In the genomic region with DNA sequence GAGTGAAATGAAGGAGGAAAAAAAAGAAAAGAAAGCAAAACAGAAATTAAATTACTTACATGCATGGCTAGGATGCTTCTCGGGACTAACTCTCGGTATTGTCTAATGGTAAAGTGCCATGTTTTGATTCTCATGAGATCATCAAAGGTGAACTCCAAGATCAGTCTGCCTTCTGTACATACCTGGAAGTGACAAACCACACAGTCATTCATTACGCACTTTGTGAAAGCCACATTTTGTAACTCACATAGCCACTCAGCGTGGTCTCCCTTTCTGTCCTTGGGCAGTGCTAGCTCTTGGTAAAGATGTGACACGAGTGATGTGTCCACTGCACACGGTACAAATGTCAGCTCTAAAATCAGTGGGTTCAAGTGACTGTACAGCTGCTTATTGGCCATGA, we compare ENCODE assay signal across 27 cellular contexts.
"Had no signal": no experiment of that assay in that cellular context is flagged by ENCODE, and none has a peak within 500 bp of the region (broad histone marks: within the 10 kb centered on the region; RNA-seq: fewer than 3 reads in every experiment).

No MANE protein-coding gene starts in this region.

- H3K4me1 ChIP-seq: ascending aorta, esophagus muscularis mucosa had no signal

- DNase-seq: activated B cell treated with CpG ODN at 0.5 μM for 24 hours; activated CD4-positive, alpha-beta T cell treated with anti-CD3 and anti-CD28 coated beads, Interleukin-2, amount 50 U/mL, for 1 hour; activated naive CD4-positive, alpha-beta T cell treated with anti-CD3 and anti-CD28 coated beads for 36 hours; activated naive CD8-positive, alpha-beta T cell treated with anti-CD3 and anti-CD28 coated beads, Interleukin-2, amount 10 ng/mL, durations not matched to agents 7 days and 5 days; activated T-cell treated with anti-CD3 and anti-CD28 coated beads for 4 hours; activated T-cell treated with anti-CD3 and anti-CD28 coated beads, Interleukin-2, amount 50 U/mL, for 72 hours; central memory CD4-positive, alpha-beta T cell; endodermal cell; foreskin melanocyte; left ventricle myocardium inferior; mesendoderm; stimulated activated CD4-positive, alpha-beta T cell treated with anti-CD3 and anti-CD28 coated beads, Interleukin-1b, Interleukin-23, amount 100 ng/mL, for 48 hours; stimulated activated CD4-positive, alpha-beta T cell treated with anti-CD3 and anti-CD28 coated beads, Interleukin-4, amount 100 ng/mL, for 4 hours; stimulated activated CD8-positive, alpha-beta memory T cell treated with anti-CD3 and anti-CD28 coated beads, Interleukin-4, amount 100 ng/mL, for 48 hours; stimulated activated naive CD8-positive, alpha-beta T cell treated with anti-CD3 and anti-CD28 coated beads, Interleukin-15, amount 100 ng/mL, for 72 hours; substantia nigra; T-helper 1 cell; thyroid gland had no signal

- H3K9me3 ChIP-seq: ascending aorta, esophagus muscularis mucosa, left ventricle myocardium inferior, neutrophil, prostate gland, thyroid gland had no signal

- H3K36me3 ChIP-seq: ascending aorta, neutrophil, prostate gland, thyroid gland had no signal

- H3K27ac ChIP-seq: ascending aorta, esophagus muscularis mucosa, left ventricle myocardium inferior, neutrophil, prostate gland, thyroid gland had no signal

- H3K27me3 Mint-ChIP-seq: activated B cell treated with CpG ODN at 0.5 μM for 24 hours; activated naive CD8-positive, alpha-beta T cell treated with anti-CD3 and anti-CD28 coated beads, Interleukin-2, amount 10 ng/mL, durations not matched to agents 7 days and 5 days; natural killer cell treated with Interleukin-12 subunit alpha and Interleukin-12 subunit beta and Interleukin-15 and Interleukin-18, amount 100 ng/mL, for 72 hours; stimulated activated memory B cell treated with anti-CD40 and anti-IgM and Interleukin-4, amounts not matched to agents 10 μg/mL and 1 μg/mL and 100 μg/mL, for 72 hours; stimulated activated naive CD8-positive, alpha-beta T cell treated with anti-CD3 and anti-CD28 coated beads, Interleukin-15, amount 100 ng/mL, for 72 hours had no signal

- H3K9me3 Mint-ChIP-seq: activated B cell treated with CpG ODN at 0.5 μM for 24 hours; activated naive CD4-positive, alpha-beta T cell treated with anti-CD3 and anti-CD28 coated beads for 36 hours; activated naive CD8-positive, alpha-beta T cell treated with anti-CD3 and anti-CD28 coated beads, Interleukin-2, amount 10 ng/mL, durations not matched to agents 7 days and 5 days; activated T-cell treated with anti-CD3 and anti-CD28 coated beads, Interleukin-2, amount 50 U/mL, for 72 hours; endodermal cell; natural killer cell treated with Interleukin-12 subunit alpha and Interleukin-12 subunit beta and Interleukin-15 and Interleukin-18, amount 100 ng/mL, for 72 hours; stimulated activated memory B cell treated with anti-CD40 and anti-IgM and Interleukin-4, amounts not matched to agents 10 μg/mL and 1 μg/mL and 100 μg/mL, for 72 hours; stimulated activated naive CD8-positive, alpha-beta T cell treated with anti-CD3 and anti-CD28 coated beads, Interleukin-15, amount 100 ng/mL, for 72 hours; T-helper 2 cell treated with Interferon-gamma antibody and Interleukin-4, amounts not matched to agents 5 μg/mL and 100 μg/mL, for 36 hours had no signal

- H3K36me3 Mint-ChIP-seq: activated naive CD8-positive, alpha-beta T cell treated with anti-CD3 and anti-CD28 coated beads, Interleukin-2, amount 10 ng/mL, durations not matched to agents 7 days and 5 days; natural killer cell treated with Interleukin-12 subunit alpha and Interleukin-12 subunit beta and Interleukin-15 and Interleukin-18, amount 100 ng/mL, for 72 hours; stimulated activated memory B cell treated with anti-CD40 and anti-IgM and Interleukin-4, amounts not matched to agents 10 μg/mL and 1 μg/mL and 100 μg/mL, for 72 hours had no signal

- ATAC-seq: activated T-cell treated with anti-CD3 and anti-CD28 coated beads, Interleukin-2, amount 50 U/mL, for 72 hours; natural killer cell treated with Interleukin-12 subunit alpha and Interleukin-12 subunit beta and Interleukin-15 and Interleukin-18, amount 100 ng/mL, for 72 hours; stimulated activated memory B cell treated with anti-CD40 and anti-IgM and Interleukin-4, amounts not matched to agents 10 μg/mL and 1 μg/mL and 100 μg/mL, for 72 hours; stimulated activated naive CD8-positive, alpha-beta T cell treated with anti-CD3 and anti-CD28 coated beads, Interleukin-15, amount 100 ng/mL, for 72 hours had no signal

- H3K4me1 Mint-ChIP-seq: activated B cell treated with CpG ODN at 0.5 μM for 24 hours; stimulated activated memory B cell treated with anti-CD40 and anti-IgM and Interleukin-4, amounts not matched to agents 10 μg/mL and 1 μg/mL and 100 μg/mL, for 72 hours; stimulated activated naive CD8-positive, alpha-beta T cell treated with anti-CD3 and anti-CD28 coated beads, Interleukin-15, amount 100 ng/mL, for 72 hours had no signal

- H3K4me3 ChIP-seq: ascending aorta, esophagus muscularis mucosa, left ventricle myocardium inferior, lung, prostate gland, smooth muscle cell, thyroid gland had no signal

- H3K4me3 Mint-ChIP-seq: activated B cell treated with CpG ODN at 0.5 μM for 24 hours; activated naive CD4-positive, alpha-beta T cell treated with anti-CD3 and anti-CD28 coated beads for 36 hours; activated naive CD8-positive, alpha-beta T cell treated with anti-CD3 and anti-CD28 coated beads, Interleukin-2, amount 10 ng/mL, durations not matched to agents 7 days and 5 days; activated T-cell treated with anti-CD3 and anti-CD28 coated beads, Interleukin-2, amount 50 U/mL, for 72 hours; endodermal cell; natural killer cell treated with Interleukin-12 subunit alpha and Interleukin-12 subunit beta and Interleukin-15 and Interleukin-18, amount 100 ng/mL, for 72 hours; stimulated activated memory B cell treated with anti-CD40 and anti-IgM and Interleukin-4, amounts not matched to agents 10 μg/mL and 1 μg/mL and 100 μg/mL, for 72 hours; stimulated activated naive CD8-positive, alpha-beta T cell treated with anti-CD3 and anti-CD28 coated beads, Interleukin-15, amount 100 ng/mL, for 72 hours; T-helper 2 cell treated with Interferon-gamma antibody and Interleukin-4, amounts not matched to agents 5 μg/mL and 100 μg/mL, for 36 hours had no signal

- H3K27me3 ChIP-seq: ascending aorta, esophagus muscularis mucosa, neutrophil, thyroid gland had no signal

- H3K4me2 ChIP-seq: smooth muscle cell had no signal

- H3K27ac Mint-ChIP-seq: activated B cell treated with CpG ODN at 0.5 μM for 24 hours; activated naive CD4-positive, alpha-beta T cell treated with anti-CD3 and anti-CD28 coated beads for 36 hours; activated naive CD8-positive, alpha-beta T cell treated with anti-CD3 and anti-CD28 coated beads, Interleukin-2, amount 10 ng/mL, durations not matched to agents 7 days and 5 days; activated T-cell treated with anti-CD3 and anti-CD28 coated beads, Interleukin-2, amount 50 U/mL, for 72 hours; endodermal cell; natural killer cell treated with Interleukin-12 subunit alpha and Interleukin-12 subunit beta and Interleukin-15 and Interleukin-18, amount 100 ng/mL, for 72 hours; stimulated activated memory B cell treated with anti-CD40 and anti-IgM and Interleukin-4, amounts not matched to agents 10 μg/mL and 1 μg/mL and 100 μg/mL, for 72 hours; stimulated activated naive CD8-positive, alpha-beta T cell treated with anti-CD3 and anti-CD28 coated beads, Interleukin-15, amount 100 ng/mL, for 72 hours; T-helper 2 cell treated with Interferon-gamma antibody and Interleukin-4, amounts not matched to agents 5 μg/mL and 100 μg/mL, for 36 hours had no signal
